8 cellular contexts compared by ENCODE assay signal in genomic region chr6:146598785-146599405, GRCh38. TPM values are rescaled to one million over a fixed set of nuclear protein-coding genes. Genes with fewer than 3 reads are reported as not detected.
DNase-seq lines count a peak whose midpoint lies in the region; ATAC-seq and TF ChIP-seq lines count a peak whose summit lies in the region.

TSS of gene ADGB (plus strand) at chr6:146598972. CDS start at chr6:146599041, 69 bp downstream.

- WGBS in mesenchymal stem cell = 4% methylated on average over 32 of the region's 32 CpGs

- H3K9me3 ChIP-seq in mesenchymal stem cell (ENCODE audit: control insufficient read depth, low read length) (no peaks in the 10 kb centered on the region), tibial artery (no peaks in the 10 kb centered on the region)

- H2AFZ ChIP-seq in mesenchymal stem cell (ENCODE audit: low read depth, low read length) = peak within 1 kb of the TSS; percentile 61

- intact Hi-C loops in tibial artery (cut with DNase I; ENCODE audit: low total_unique reads) = no loop called here

- H2BK120ac ChIP-seq in mesenchymal stem cell (ENCODE audit: low read depth, low read length) = no peak within 1 kb of the TSS

- H3K4me1 ChIP-seq in mesenchymal stem cell (ENCODE audit: control insufficient read depth, insufficient read depth, low read depth, low read length) (peaks cover 9% of the 10 kb centered on the region), tibial artery (peaks cover 0 to 8% (median 3%) of the 10 kb centered on the region in 4 donors)

- H3K4ac ChIP-seq in mesenchymal stem cell (ENCODE audit: low read depth in 1 of 2, low read length in 2 of 2) = no peak within 1 kb of the TSS

- peak within 1 kb of the TSS in 1 of 2 experiments; percentile 13 for H3K14ac ChIP-seq in mesenchymal stem cell (ENCODE audit: low read length in 2 of 2)

- H3K27me3 ChIP-seq in mesenchymal stem cell (ENCODE audit: control insufficient read depth in 1 of 2, insufficient read depth in 1 of 2, low read length in 2 of 2) = no peaks in the 10 kb centered on the region
- no peaks in the 10 kb centered on the region for H3K27me3 ChIP-seq in tibial artery

- in situ Hi-C loops in SK-MEL-5 (cut with HindIII; ENCODE audit: low pct_unique_long_range_greater_than_20kb, low sequenced_read_pairs) = no loop called here

- H4K91ac ChIP-seq in mesenchymal stem cell (ENCODE audit: low read length) = no peak within 1 kb of the TSS

- no peak within 1 kb of the TSS for H2BK12ac ChIP-seq in mesenchymal stem cell (ENCODE audit: low read length in 2 of 2)

- H3K4me2 ChIP-seq in mesenchymal stem cell (ENCODE audit: low read length, poor library complexity, severe bottlenecking) = peak within 1 kb of the TSS; percentile 61

- TF ChIP-seq CTCF in epithelial cell of proximal tubule (conservative IDR thresholded peaks at IDR 0.05; ENCODE audit: low read depth, low read length) (no peak), tibial artery (IDR thresholded peaks at IDR 0.05) (no peak)

- DNase-seq in AG08395 (ENCODE audit: low spot score) (peak; percentile 72), SK-MEL-5 (ENCODE audit: low read depth, low spot score) (peak; percentile 8), epithelial cell of proximal tubule (ENCODE audit: low read depth) (no peak), mesenchymal stem cell (peak; percentile 64), tibial artery (peak; percentile 37 to 69), KG1 (lab: John Stamatoyannopoulos, UW) (no peak)

- ATAC-seq in HG02798 (IDR thresholded peaks at IDR 0.05; ENCODE audit: poor library complexity, unreplicated experiment) = peak; percentile 60
- no peak for ATAC-seq in GM18498 (IDR thresholded peaks at IDR 0.05; ENCODE audit: unreplicated experiment)

- H3K36me3 ChIP-seq in mesenchymal stem cell (ENCODE audit: control insufficient read depth in 1 of 2, insufficient read depth in 2 of 2, low read depth in 1 of 2, low read length in 2 of 2) (no peaks in the 10 kb centered on the region), tibial artery (no peaks in the 10 kb centered on the region)

- H3K18ac ChIP-seq in mesenchymal stem cell (ENCODE audit: low read depth in 1 of 2, low read length in 2 of 2) = no peak within 1 kb of the TSS

- H3K27ac ChIP-seq in mesenchymal stem cell (ENCODE audit: low read length, poor library complexity, severe bottlenecking) = no peak within 1 kb of the TSS
- no peak within 1 kb of the TSS for H3K27ac ChIP-seq in tibial artery

- H2AK5ac ChIP-seq in mesenchymal stem cell (ENCODE audit: low read length, severe bottlenecking) = no peak within 1 kb of the TSS

- H3K4me3 ChIP-seq in epithelial cell of proximal tubule (ENCODE audit: low read depth, low read length) (peak within 1 kb of the TSS; percentile 50), mesenchymal stem cell (ENCODE audit: insufficient read depth in 1 of 2, low read depth in 1 of 2, low read length in 2 of 2) (peak within 1 kb of the TSS; percentile 55 to 79), tibial artery (peak within 1 kb of the TSS; percentile 30 to 44)

- H3K9ac ChIP-seq in mesenchymal stem cell (ENCODE audit: low read length) = peak within 1 kb of the TSS; percentile 79

- H2BK5ac ChIP-seq in mesenchymal stem cell (ENCODE audit: low read depth, low read length, poor library complexity, severe bottlenecking) = no peak within 1 kb of the TSS

- no peak within 1 kb of the TSS for H3K23ac ChIP-seq in mesenchymal stem cell (ENCODE audit: low read length in 2 of 2)

- H2BK15ac ChIP-seq in mesenchymal stem cell (ENCODE audit: low read depth, poor library complexity, severe bottlenecking) = no peak within 1 kb of the TSS

- no peaks in the 10 kb centered on the region for H3K79me1 ChIP-seq in mesenchymal stem cell (replicated peaks; ENCODE audit: low read length, poor library complexity, severe bottlenecking)

- H4K8ac ChIP-seq in mesenchymal stem cell (ENCODE audit: low read length) = no peak within 1 kb of the TSS

RNA-seq across cellular contexts. Expression of gene ADGB, which starts in this region (rescaled TPM):
- not detected in 2 replicates for total RNA-seq in SK-MEL-5 (2014; rRNA removed; shearing (Covaris generic))
- polyA plus RNA-seq in SK-MEL-5 (2015; cell fraction: cytosol; rRNA removed) = not detected in 2 replicates
- polyA plus RNA-seq in SK-MEL-5 (2015; cell fraction: nucleus; rRNA removed) = not detected in 2 replicates
- not detected in 2 replicates for total RNA-seq in epithelial cell of proximal tubule
- polyA plus RNA-seq in mesenchymal stem cell (2013, experiment 1 of 2) = not detected
- not detected for polyA plus RNA-seq in mesenchymal stem cell (2013, experiment 2 of 2)

Comparison
In these comparisons a context has a peak if more than half of its experiments do, and no peak if none do; other contexts are left out.
1. Peak in DNase-seq in SK-MEL-5; RNA of the gene not detected or under 1 TPM.
2. DNase-seq: peak in AG08395 (single experiment), mesenchymal stem cell (single experiment) and tibial artery (2 of 2); none in epithelial cell of proximal tubule (single experiment) and KG1 (single experiment).
3. Peak in every context shown above with its lines, with median percentiles within 50 percentile points of each other: H3K4me3 ChIP-seq.